ENCODE assay signal across 8 cellular contexts in genomic region chr12:81450920-81451739, GRCh38.
DNase-seq lines count a peak whose midpoint lies in the region; ATAC-seq and TF ChIP-seq lines count a peak whose summit lies in the region.

No MANE protein-coding gene starts in this region.

- H3K9me3 ChIP-seq in right cardiac atrium (ENCODE audit: control insufficient read depth, low read length): no peaks in the 10 kb centered on the region
- H3K9me3 ChIP-seq in naive thymus-derived CD4-positive, alpha-beta T cell (ENCODE audit: control insufficient read depth in 2 of 3, low read length in 3 of 3): no peaks in the 10 kb centered on the region

- H3F3A ChIP-seq in GM23338 (replicated peaks; ENCODE audit: low read depth): no peaks in the 10 kb centered on the region

- no peaks in the 10 kb centered on the region for H3K79me2 ChIP-seq in GM23338 (replicated peaks; ENCODE audit: insufficient read depth)

- H3K27me3 ChIP-seq in GM23338 (ENCODE audit: insufficient read depth) (no peaks in the 10 kb centered on the region), right cardiac atrium (ENCODE audit: control insufficient read depth, insufficient read depth) (no peaks in the 10 kb centered on the region)
- H3K27me3 ChIP-seq in naive thymus-derived CD4-positive, alpha-beta T cell (ENCODE audit: control insufficient read depth in 2 of 2, insufficient read depth in 2 of 2, low read length in 2 of 2): no peaks in the 10 kb centered on the region

- ATAC-seq in GM23338 (peak; percentile 98), WTC11 (peak; percentile 99), right cardiac atrium (peak; percentile 70 to 78)
- no peak for ATAC-seq in naive thymus-derived CD4-positive, alpha-beta T cell

- H3K36me3 ChIP-seq in GM23338 (ENCODE audit: insufficient read depth): no peaks in the 10 kb centered on the region
- H3K36me3 ChIP-seq in naive thymus-derived CD4-positive, alpha-beta T cell (ENCODE audit: control insufficient read depth in 2 of 3, insufficient read depth in 3 of 3, low read length in 3 of 3): no peaks in the 10 kb centered on the region

- H3K27ac Mint-ChIP-seq in GM23338 (no peak overlapping the region), WTC11 (no peak overlapping the region)
- H3K27ac Mint-ChIP-seq in naive thymus-derived CD4-positive, alpha-beta T cell: no peak overlapping the region

- H3K4me1 ChIP-seq in GM23338 (ENCODE audit: insufficient read depth) (no peaks in the 10 kb centered on the region), right cardiac atrium (ENCODE audit: control insufficient read depth, insufficient read depth, low read length) (no peaks in the 10 kb centered on the region)
- no peaks in the 10 kb centered on the region for H3K4me1 ChIP-seq in naive thymus-derived CD4-positive, alpha-beta T cell (ENCODE audit: control insufficient read depth in 2 of 2, insufficient read depth in 2 of 2, low read length in 2 of 2)

- H3K9me3 Mint-ChIP-seq in GM23338 (no peaks in the 10 kb centered on the region; the same call in 2 of the 3 replicates), WTC11 (no peaks in the 10 kb centered on the region; the same call in 1 of the 2 replicates)
- peaks cover 0 to 2% (median 0%) of the 10 kb centered on the region in 11 donors for H3K9me3 Mint-ChIP-seq in naive thymus-derived CD4-positive, alpha-beta T cell

- no peaks in the 10 kb centered on the region for H3K9me2 ChIP-seq in GM23338 (ENCODE audit: insufficient read depth)

- H3K36me3 Mint-ChIP-seq in GM23338 (ENCODE audit: low read depth): no peaks in the 10 kb centered on the region
- no peaks in the 10 kb centered on the region for H3K36me3 Mint-ChIP-seq in WTC11
- H3K36me3 Mint-ChIP-seq in naive thymus-derived CD4-positive, alpha-beta T cell: no peaks in the 10 kb centered on the region

- WGBS in right cardiac atrium: 37% methylated on average over 5 of the region's 5 CpGs

- no peak overlapping the region for H3K4me3 Mint-ChIP-seq in GM23338
- no peak overlapping the region for H3K4me3 Mint-ChIP-seq in WTC11
- H3K4me3 Mint-ChIP-seq in naive thymus-derived CD4-positive, alpha-beta T cell: no peak overlapping the region

- H3K4me1 Mint-ChIP-seq in GM23338 (peaks cover 3% of the 10 kb centered on the region; the same call in 1 of the 3 replicates), WTC11 (no peaks in the 10 kb centered on the region)
- no peaks in the 10 kb centered on the region for H3K4me1 Mint-ChIP-seq in naive thymus-derived CD4-positive, alpha-beta T cell

- no peak overlapping the region for H3K4me3 ChIP-seq in GM23338
- H3K4me3 ChIP-seq in right cardiac atrium (ENCODE audit: low read length): no peak overlapping the region
- H3K4me3 ChIP-seq in naive thymus-derived CD4-positive, alpha-beta T cell (ENCODE audit: low read length): no peak overlapping the region

- TF ChIP-seq CTCF in GM23338 (conservative IDR thresholded peaks at IDR 0.05; ENCODE audit: low read depth in 2 of 2): peak; percentile 82 to 89
- TF ChIP-seq CTCF in WTC11 (IDR thresholded peaks at IDR 0.05): peak; percentile 38; the same call in 1 of the 2 replicates

- intact Hi-C loops in right cardiac atrium (cut with DNase I): loop anchor here (5.0 kb wide), 2 partner anchors 176 to 181 kb away; no protein-coding TSS in a partner anchor
- intact Hi-C loops in naive thymus-derived CD4-positive, alpha-beta T cell (cut with micrococcal nuclease): loop anchor here in 1 of 2 donors (5.0 kb wide), 1 partner anchor 176 kb away; no protein-coding TSS in a partner anchor

- POLR2A ChIA-PET in WTC11 (lab: Charles Lee): interaction anchor here (0.6 kb wide), 1 partner anchor 13 kb away, joined by 4 read pairs; no protein-coding TSS in a partner anchor
- POLR2A ChIA-PET in naive thymus-derived CD4-positive, alpha-beta T cell (lab: Charles Lee): no interaction called here

- no peaks in the 10 kb centered on the region for H4K20me1 ChIP-seq in GM23338 (replicated peaks; ENCODE audit: insufficient read depth)

- DNase-seq in DMS53 treated with DMSO at 0.1 percent for 48 hours (lab: John Stamatoyannopoulos, UW; ENCODE audit: unreplicated experiment): peak; percentile 85
- peak; percentile 95 for DNase-seq in GM23338 (ENCODE audit: low spot score)
- DNase-seq in NCI-H146 (lab: John Stamatoyannopoulos, UW): peak; percentile 84
- DNase-seq in WTC11 (ENCODE audit: low spot score): peak; percentile 70
- peak in 2 of 3 donors; percentile 31 to 43 for DNase-seq in right cardiac atrium
- DNase-seq in substantia nigra (lab: John Stamatoyannopoulos, UW): peak in 30 of 49 donors; percentile 2 to 57 (median 12)
- no peak for DNase-seq in activated CD4-positive, alpha-beta T cell treated with anti-CD3 and anti-CD28 coated beads, Interleukin-2, amount 50 U/mL, for 1 hour
- no peak for DNase-seq in naive thymus-derived CD4-positive, alpha-beta T cell

- peaks cover 1% of the 10 kb centered on the region for H3K27me3 Mint-ChIP-seq in GM23338 (ENCODE audit: insufficient read depth, low read depth, poor library complexity)
- no peaks in the 10 kb centered on the region for H3K27me3 Mint-ChIP-seq in WTC11 (ENCODE audit: low read depth)
- H3K27me3 Mint-ChIP-seq in naive thymus-derived CD4-positive, alpha-beta T cell: no peaks in the 10 kb centered on the region

- no peak overlapping the region for H3K27ac ChIP-seq in GM23338 (ENCODE audit: low read depth)
- no peak overlapping the region for H3K27ac ChIP-seq in right cardiac atrium (ENCODE audit: low read length)
- no peak overlapping the region for H3K27ac ChIP-seq in substantia nigra (ENCODE audit: low read depth, low read length, poor library complexity, severe bottlenecking)
- H3K27ac ChIP-seq in naive thymus-derived CD4-positive, alpha-beta T cell (ENCODE audit: low read depth, low read length): no peak overlapping the region

- no peak overlapping the region for H2AFZ ChIP-seq in GM23338

- H3K4me2 ChIP-seq in GM23338: no peak overlapping the region

- CTCF ChIA-PET in WTC11 (lab: Charles Lee): interaction anchor here (1.0 kb wide), 2 partner anchors 17 to 176 kb away, joined by 3 read pairs; no protein-coding TSS in a partner anchor
- CTCF ChIA-PET in naive thymus-derived CD4-positive, alpha-beta T cell (lab: Charles Lee): no interaction called here

TF ChIP-seq in GM23338, 12 proteins besides CTCF, POLR2A, EP300 and RAD21:
- TF ChIP-seq ZNF114 (CRISPR knock-in tag; IDR thresholded peaks at IDR 0.05) (no peak), CREB1 (CRISPR knock-in tag; IDR thresholded peaks at IDR 0.05; ENCODE audit: low read depth) (peak; percentile 29; the same call in 1 of the 2 replicates)

TF ChIP-seq in WTC11, 78 proteins besides CTCF, POLR2A, EP300 and RAD21:
- TF ChIP-seq FOXP1 (CRISPR knock-in tag; IDR thresholded peaks at IDR 0.05; ENCODE audit: borderline replicate concordance): no peak
- TF ChIP-seq IRF1 (CRISPR knock-in tag; IDR thresholded peaks at IDR 0.05): no peak
- TF ChIP-seq ZNF423 (CRISPR knock-in tag; IDR thresholded peaks at IDR 0.05): peak; percentile 90
TF ChIP-seq in WTC11: peak in this region for 1.

Comparison
In these comparisons a context has a peak if more than half of its experiments do, and no peak if none do; other contexts are left out.
1. DNase-seq: peak in DMS53 treated with DMSO at 0.1 percent for 48 hours (single experiment), GM23338 (single experiment), NCI-H146 (single experiment), WTC11 (single experiment), right cardiac atrium (2 of 3) and substantia nigra (30 of 49); none in activated CD4-positive, alpha-beta T cell treated with anti-CD3 and anti-CD28 coated beads, Interleukin-2, amount 50 U/mL, for 1 hour (single experiment) and naive thymus-derived CD4-positive, alpha-beta T cell (0 of 9).